In the genomic region with DNA sequence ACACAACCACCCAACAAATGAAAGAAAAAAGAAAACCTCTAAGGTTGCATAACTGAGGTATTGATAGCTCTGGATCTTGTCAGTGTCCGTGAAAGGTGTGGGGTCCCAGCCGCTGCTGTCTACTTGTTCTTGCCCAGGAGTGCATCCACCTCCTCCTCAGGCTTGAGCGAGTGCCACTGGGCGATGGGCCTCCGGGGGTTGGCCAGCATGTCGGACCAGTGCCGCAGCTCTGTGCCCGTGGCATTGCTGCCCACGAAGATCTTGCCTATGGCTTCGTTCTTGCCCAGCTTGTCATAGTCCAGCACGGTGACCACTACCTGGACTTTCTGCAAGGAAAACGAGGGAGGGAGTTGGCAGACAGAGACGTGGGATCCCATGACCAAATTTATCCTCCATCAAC, we compare ENCODE assay signal across 16 cellular contexts.
A peak's percentile ranks its signal among the peaks of the same experiment; 100 is the strongest.
DNase-seq lines count a peak whose midpoint lies in the region; FAIRE-seq and TF ChIP-seq lines count a peak whose summit lies in the region.
"Had no signal": no experiment of that assay in that cellular context is flagged by ENCODE, and none has a peak within 500 bp of the region (broad histone marks: within the 10 kb centered on the region; RNA-seq: fewer than 3 reads in every experiment).

No MANE protein-coding gene starts in this region.

- FAIRE-seq in GM12892 (lab: Jason Lieb, UNC): peak; percentile 5
- FAIRE-seq: G401.6, GM19239 had no signal

- H3K4me1 ChIP-seq in ascending aorta: peaks cover 0 to 12% of the 10 kb centered on the region in 2 donors
- H3K4me1 ChIP-seq in spleen: peaks cover 0 to 22% (median 7%) of the 10 kb centered on the region in 6 donors
- H3K4me1 ChIP-seq: Caco-2 had no signal

- TF ChIP-seq CTCF in ascending aorta (IDR thresholded peaks at IDR 0.05): no peak
- TF ChIP-seq CTCF in spleen (IDR thresholded peaks at IDR 0.05 in 8 of 11, conservative IDR thresholded peaks at IDR 0.05 in 3 of 11): no peak

- H3K27ac ChIP-seq in ascending aorta (peak overlapping the region; percentile 7 to 12), spleen (no peak overlapping the region)
- H3K27ac ChIP-seq: C4-2B had no signal

- TF ChIP-seq POLR2A in GM12892 (IDR thresholded peaks at IDR 0.05; ENCODE audit: low read depth, low read length): no peak
- TF ChIP-seq POLR2A in spleen (IDR thresholded peaks at IDR 0.05): no peak

- H3K4me3 ChIP-seq in ascending aorta (no peak overlapping the region), spleen (no peak overlapping the region)
- H3K4me3 ChIP-seq: GM23338 had no signal

- no peak for DNase-seq in GM12892 (ENCODE audit: insufficient read length)
- DNase-seq in ascending aorta (ENCODE audit: low spot score in 2 of 2): no peak
- DNase-seq in spleen: peak; percentile 37
- DNase-seq in activated naive CD4-positive, alpha-beta T cell treated with anti-CD3 and anti-CD28 coated beads, Interleukin-2, amount 50 U/mL, for 16 hours: no peak
- DNase-seq in posterior vena cava (ENCODE audit: low spot score): no peak
- DNase-seq in germinal center (ENCODE audit: low spot score): no peak
- DNase-seq: Caco-2; CD4-positive, CD25-positive, alpha-beta regulatory T cell; CD8-positive, alpha-beta T cell; DMS153; DND-41; H9 had no signal

- H3K9me3 ChIP-seq in ascending aorta (no peaks in the 10 kb centered on the region), spleen (no peaks in the 10 kb centered on the region)
- H3K9me3 ChIP-seq: Caco-2 had no signal

- H3K27me3 ChIP-seq in ascending aorta (no peaks in the 10 kb centered on the region), spleen (replicated peaks in 1 of 7) (no peaks in the 10 kb centered on the region)

- 89 to 97% (median 91%) methylated on average over 13 of the region's 13 CpGs for WGBS in spleen, 5 donors

- peaks cover 9 to 49% of the 10 kb centered on the region in 2 donors for H3K36me3 ChIP-seq in ascending aorta
- H3K36me3 ChIP-seq in spleen: peaks cover 0 to 39% (median 0%) of the 10 kb centered on the region in 6 donors

- intact Hi-C loops in ascending aorta (cut with DNase I) (loop anchor here (10.0 kb wide), 1 partner anchor 252 kb away; a partner anchor contains a TSS), spleen (cut with DNase I; ENCODE audit: low total_unique reads) (no loop called here), posterior vena cava (cut with DNase I) (loop anchor here (5.0 to 10.0 kb wide), 2 partner anchors 94 to 102 kb away; no protein-coding TSS in a partner anchor)

Comparison
In these comparisons a context has a peak if more than half of its experiments do, and no peak if none do; other contexts are left out.
1. H3K27ac ChIP-seq: peak in ascending aorta (2 of 2); none in spleen (0 of 8).